In the genomic region with DNA sequence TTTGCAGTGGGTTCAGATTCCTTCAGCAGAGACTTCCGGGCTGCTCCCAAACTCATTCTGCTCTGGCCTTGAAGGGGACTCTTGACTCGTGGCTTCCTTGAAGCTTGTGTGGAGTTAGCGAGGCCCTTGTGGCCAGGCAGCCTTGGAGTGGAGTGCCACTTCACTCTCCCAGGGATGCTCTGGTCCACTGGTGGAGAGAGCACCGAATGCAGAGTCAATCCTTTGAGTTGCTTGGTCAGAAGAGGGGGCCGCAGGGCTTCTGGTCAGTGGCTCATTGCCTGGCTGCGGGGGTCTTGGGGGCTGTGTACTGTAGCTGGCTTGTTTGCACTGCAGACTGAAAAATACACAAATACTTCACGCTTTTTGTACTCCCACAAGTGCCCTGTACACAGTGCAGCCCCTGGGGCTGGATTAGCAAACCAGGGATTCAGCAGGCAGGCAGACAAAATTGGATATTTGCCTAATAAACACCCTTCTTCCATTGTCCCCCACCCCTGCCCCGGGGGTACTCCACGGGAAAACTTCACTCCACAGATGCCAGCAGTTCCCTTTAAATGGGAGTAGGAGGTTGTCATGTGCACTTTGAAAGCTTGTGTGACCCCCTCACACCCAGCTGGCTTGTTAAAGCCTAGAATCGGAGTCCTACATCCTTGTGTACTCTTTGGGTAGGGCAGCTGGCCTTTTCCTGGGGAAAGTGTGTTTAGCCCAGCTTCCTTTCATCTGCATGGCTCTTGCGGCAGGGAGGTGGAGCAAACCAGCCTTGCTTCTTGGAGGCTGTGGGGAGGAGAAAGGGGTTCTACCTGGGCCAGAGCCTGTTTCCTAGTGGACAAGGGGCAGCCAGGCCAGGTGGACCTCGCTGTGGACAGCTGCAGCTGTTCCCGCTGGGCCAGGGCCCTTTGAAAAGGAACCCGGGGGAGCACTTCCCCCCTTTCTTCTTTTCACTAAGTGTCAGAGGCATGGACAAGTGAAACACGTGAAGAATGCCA, we compare ENCODE assay signal across 2 cellular contexts.
TF ChIP-seq lines count a peak whose summit lies in the region.

No MANE protein-coding gene starts in this region.

TF ChIP-seq in A549, 52 proteins besides CTCF, POLR2A, EP300 and RAD21:
- 0 out of 2 replicates have a peak, but pooled peaks have one; percentile 12 for TF ChIP-seq PBX3 (IDR thresholded peaks at IDR 0.05)
- no peak for TF ChIP-seq FOXS1 (CRISPR knock-in tag; IDR thresholded peaks at IDR 0.05)
- no peak for TF ChIP-seq ZSCAN20 (CRISPR knock-in tag; IDR thresholded peaks at IDR 0.05)
- TF ChIP-seq ESRRA (IDR thresholded peaks at IDR 0.05; ENCODE audit: borderline replicate concordance, low read length): no peak
- no peak for TF ChIP-seq SMC3 (IDR thresholded peaks at IDR 0.05)
- no peak for TF ChIP-seq RARB (CRISPR knock-in tag; IDR thresholded peaks at IDR 0.05)

TF ChIP-seq in GM23338, 12 proteins besides CTCF, POLR2A, EP300 and RAD21:
- TF ChIP-seq NANOG (IDR thresholded peaks at IDR 0.05; ENCODE audit: borderline replicate concordance): no peak
- TF ChIP-seq, protein P1, sequence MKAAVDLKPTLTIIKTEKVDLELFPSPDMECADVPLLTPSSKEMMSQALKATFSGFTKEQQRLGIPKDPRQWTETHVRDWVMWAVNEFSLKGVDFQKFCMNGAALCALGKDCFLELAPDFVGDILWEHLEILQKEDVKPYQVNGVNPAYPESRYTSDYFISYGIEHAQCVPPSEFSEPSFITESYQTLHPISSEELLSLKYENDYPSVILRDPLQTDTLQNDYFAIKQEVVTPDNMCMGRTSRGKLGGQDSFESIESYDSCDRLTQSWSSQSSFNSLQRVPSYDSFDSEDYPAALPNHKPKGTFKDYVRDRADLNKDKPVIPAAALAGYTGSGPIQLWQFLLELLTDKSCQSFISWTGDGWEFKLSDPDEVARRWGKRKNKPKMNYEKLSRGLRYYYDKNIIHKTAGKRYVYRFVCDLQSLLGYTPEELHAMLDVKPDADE (IDR thresholded peaks at IDR 0.05): no peak
- no peak for TF ChIP-seq POLR2AphosphoS5 (IDR thresholded peaks at IDR 0.05; ENCODE audit: low read depth)
- TF ChIP-seq ZNF331 (CRISPR knock-in tag; IDR thresholded peaks at IDR 0.05; ENCODE audit: low read depth): no peak
- TF ChIP-seq EZH2phosphoT487 (IDR thresholded peaks at IDR 0.05; ENCODE audit: unreplicated experiment): no peak
- no peak for TF ChIP-seq EZH2 (IDR thresholded peaks at IDR 0.05; ENCODE audit: low read depth, unreplicated experiment)
- no peak for TF ChIP-seq CREB1 (CRISPR knock-in tag; IDR thresholded peaks at IDR 0.05; ENCODE audit: low read depth)
- no peak for TF ChIP-seq JUNB (IDR thresholded peaks at IDR 0.05; ENCODE audit: unreplicated experiment)
- no peak for TF ChIP-seq ZNF114 (CRISPR knock-in tag; IDR thresholded peaks at IDR 0.05)
- TF ChIP-seq ZNF462 (CRISPR knock-in tag; IDR thresholded peaks at IDR 0.05): no peak
- TF ChIP-seq, protein P2, sequence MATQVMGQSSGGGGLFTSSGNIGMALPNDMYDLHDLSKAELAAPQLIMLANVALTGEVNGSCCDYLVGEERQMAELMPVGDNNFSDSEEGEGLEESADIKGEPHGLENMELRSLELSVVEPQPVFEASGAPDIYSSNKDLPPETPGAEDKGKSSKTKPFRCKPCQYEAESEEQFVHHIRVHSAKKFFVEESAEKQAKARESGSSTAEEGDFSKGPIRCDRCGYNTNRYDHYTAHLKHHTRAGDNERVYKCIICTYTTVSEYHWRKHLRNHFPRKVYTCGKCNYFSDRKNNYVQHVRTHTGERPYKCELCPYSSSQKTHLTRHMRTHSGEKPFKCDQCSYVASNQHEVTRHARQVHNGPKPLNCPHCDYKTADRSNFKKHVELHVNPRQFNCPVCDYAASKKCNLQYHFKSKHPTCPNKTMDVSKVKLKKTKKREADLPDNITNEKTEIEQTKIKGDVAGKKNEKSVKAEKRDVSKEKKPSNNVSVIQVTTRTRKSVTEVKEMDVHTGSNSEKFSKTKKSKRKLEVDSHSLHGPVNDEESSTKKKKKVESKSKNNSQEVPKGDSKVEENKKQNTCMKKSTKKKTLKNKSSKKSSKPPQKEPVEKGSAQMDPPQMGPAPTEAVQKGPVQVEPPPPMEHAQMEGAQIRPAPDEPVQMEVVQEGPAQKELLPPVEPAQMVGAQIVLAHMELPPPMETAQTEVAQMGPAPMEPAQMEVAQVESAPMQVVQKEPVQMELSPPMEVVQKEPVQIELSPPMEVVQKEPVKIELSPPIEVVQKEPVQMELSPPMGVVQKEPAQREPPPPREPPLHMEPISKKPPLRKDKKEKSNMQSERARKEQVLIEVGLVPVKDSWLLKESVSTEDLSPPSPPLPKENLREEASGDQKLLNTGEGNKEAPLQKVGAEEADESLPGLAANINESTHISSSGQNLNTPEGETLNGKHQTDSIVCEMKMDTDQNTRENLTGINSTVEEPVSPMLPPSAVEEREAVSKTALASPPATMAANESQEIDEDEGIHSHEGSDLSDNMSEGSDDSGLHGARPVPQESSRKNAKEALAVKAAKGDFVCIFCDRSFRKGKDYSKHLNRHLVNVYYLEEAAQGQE (IDR thresholded peaks at IDR 0.05; ENCODE audit: unreplicated experiment): no peak
- no peak for TF ChIP-seq STAT1 (IDR thresholded peaks at IDR 0.05; ENCODE audit: unreplicated experiment)
